Comparison of ENCODE assay signal across 28 cellular contexts in the genomic region with DNA sequence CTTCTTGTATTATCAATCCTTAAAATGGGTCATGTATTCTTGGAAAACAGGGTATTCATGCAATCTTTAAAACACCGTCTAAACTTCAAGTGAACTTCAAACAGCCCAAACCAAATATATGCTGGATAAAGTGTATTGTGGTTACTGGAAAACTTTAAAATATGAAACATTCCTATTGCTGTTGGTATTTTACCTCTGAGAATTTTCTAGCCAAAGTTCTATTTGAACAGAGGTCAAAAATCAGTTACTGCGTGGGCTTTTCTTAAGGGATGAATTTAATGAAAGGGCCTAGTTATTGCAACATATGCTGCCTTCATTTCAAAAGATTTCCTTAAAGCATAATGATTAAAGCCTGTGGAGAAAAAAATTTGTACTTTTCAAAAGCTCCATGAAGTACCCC.
DNase-seq lines count a peak whose midpoint lies in the region; ATAC-seq and TF ChIP-seq lines count a peak whose summit lies in the region.
"Had no signal": no experiment of that assay in that cellular context is flagged by ENCODE, and none has a peak within 500 bp of the region (broad histone marks: within the 10 kb centered on the region; RNA-seq: fewer than 3 reads in every experiment).

No MANE protein-coding gene starts in this region.

- TF ChIP-seq POLR2A in gastroesophageal sphincter (IDR thresholded peaks at IDR 0.05) = no peak

- TF ChIP-seq EP300 in gastroesophageal sphincter (IDR thresholded peaks at IDR 0.05) = no peak

- H3K9me3 ChIP-seq in left ventricle myocardium inferior (replicated peaks) (peaks cover 19% of the 10 kb centered on the region), gastroesophageal sphincter (peaks cover 0 to 9% (median 0%) of the 10 kb centered on the region in 3 donors)
- H3K9me3 ChIP-seq: mucosa of descending colon, stomach had no signal

- intact Hi-C loops in left ventricle myocardium inferior (cut with micrococcal nuclease) = no loop called here

- H4K8ac ChIP-seq in mesendoderm (ENCODE audit: low read depth, low read length) = no peak overlapping the region

- no peak for ATAC-seq in gastroesophageal sphincter
- ATAC-seq: activated CD8-positive, alpha-beta memory T cell treated with anti-CD3 and anti-CD28 coated beads, Interleukin-2, amount 10 ng/mL, durations not matched to agents 7 days and 5 days; CD8-positive, alpha-beta T cell; mucosa of descending colon; WTC11 had no signal

- H3K4ac ChIP-seq in mesendoderm (ENCODE audit: low read depth, low read length) = no peak overlapping the region

- H3K27me3 ChIP-seq in left ventricle myocardium inferior (ENCODE audit: low read depth) (no peaks in the 10 kb centered on the region), gastroesophageal sphincter (no peaks in the 10 kb centered on the region), mesendoderm (ENCODE audit: insufficient read depth, low read length, poor library complexity) (no peaks in the 10 kb centered on the region)
- H3K27me3 ChIP-seq: dorsolateral prefrontal cortex, stomach had no signal

- H3K4me1 ChIP-seq in left ventricle myocardium inferior (no peaks in the 10 kb centered on the region), gastroesophageal sphincter (peaks cover 0 to 22% (median 0%) of the 10 kb centered on the region in 3 donors), mesendoderm (ENCODE audit: control insufficient read depth, low read depth, low read length) (no peaks in the 10 kb centered on the region)
- H3K4me1 ChIP-seq: stomach had no signal

- no peak overlapping the region for H3K23ac ChIP-seq in mesendoderm (ENCODE audit: low read length)

- no peak overlapping the region for H4K5ac ChIP-seq in mesendoderm (ENCODE audit: low read length)

- H2BK120ac ChIP-seq in mesendoderm (ENCODE audit: low read depth, low read length) = no peak overlapping the region

- no peak overlapping the region for H3K4me2 ChIP-seq in mesendoderm (ENCODE audit: low read length)

- H2BK15ac ChIP-seq in mesendoderm (replicated peaks; ENCODE audit: low read depth) = no peak overlapping the region

- 69 to 88% methylated on average over 2 of the region's 2 CpGs for WGBS in gastroesophageal sphincter (ENCODE audit: low coverage in 1 of 2), 2 donors
- WGBS in mesendoderm (ENCODE audit: extremely low coverage, insufficient coverage, low lambda C conversion rate) = no CpG with 5 or more reads among the region's 2 CpGs

- no peak overlapping the region for H3K9ac ChIP-seq in mesendoderm (ENCODE audit: low read length)

- no peaks in the 10 kb centered on the region for H3K79me1 ChIP-seq in mesendoderm (ENCODE audit: low read length)

- H2AK5ac ChIP-seq in mesendoderm (ENCODE audit: low read length) = no peak overlapping the region

- H2BK5ac ChIP-seq in mesendoderm (ENCODE audit: low read length) = no peak overlapping the region

- H3K36me3 ChIP-seq in left ventricle myocardium inferior (no peaks in the 10 kb centered on the region), gastroesophageal sphincter (no peaks in the 10 kb centered on the region), mesendoderm (ENCODE audit: control insufficient read depth, insufficient read depth, low read length) (no peaks in the 10 kb centered on the region)
- H3K36me3 ChIP-seq: stomach had no signal

- peak overlapping the region; percentile 16 for H3K27ac ChIP-seq in left ventricle myocardium inferior (replicated peaks)
- no peak overlapping the region for H3K27ac ChIP-seq in gastroesophageal sphincter
- no peak overlapping the region for H3K27ac ChIP-seq in mesendoderm (ENCODE audit: low read depth, low read length)
- H3K27ac ChIP-seq: dorsolateral prefrontal cortex, RWPE1, stomach had no signal

- no peak overlapping the region for H3K56ac ChIP-seq in mesendoderm (ENCODE audit: low read length)

- DNase-seq in AG10803 (ENCODE audit: low read depth) (peak; percentile 64), GM03348 (ENCODE audit: low spot score) (peak; percentile 41), cardiac fibroblast (ENCODE audit: low read depth in 2 of 2) (peak; percentile 44 to 77), left ventricle myocardium inferior (no peak), T1000 (lab: John Stamatoyannopoulos, UW) (no peak), putamen (ENCODE audit: low spot score) (no peak), mesendoderm (no peak)
- DNase-seq: activated CD4-positive, alpha-beta T cell treated with anti-CD3 and anti-CD28 coated beads, Interleukin-2, amount 50 U/mL, for 1 hour; activated CD8-positive, alpha-beta memory T cell treated with anti-CD3 and anti-CD28 coated beads, Interleukin-2, amount 10 ng/mL, durations not matched to agents 7 days and 5 days; activated naive CD4-positive, alpha-beta T cell treated with anti-CD3 and anti-CD28 coated beads for 36 hours; CD8-positive, alpha-beta T cell; central memory CD4-positive, alpha-beta T cell; DMS153; dorsolateral prefrontal cortex; hippocampal formation; immature natural killer cell; KG1; MM.1S; mucosa of descending colon; NCI-H187 treated with DMSO at 0.1 percent for 48 hours; NCI-H2227 treated with DMSO at 0.1 percent for 48 hours; NCI-H748 treated with DMSO at 0.1 percent for 48 hours; stimulated activated CD8-positive, alpha-beta memory T cell treated with anti-CD3 and anti-CD28 coated beads, Interleukin-4, amount 100 ng/mL, for 48 hours; stomach; trophoblast cell had no signal

- H3K18ac ChIP-seq in mesendoderm (ENCODE audit: low read length) = no peak overlapping the region

- TF ChIP-seq CTCF in AG10803 (conservative IDR thresholded peaks at IDR 0.05; ENCODE audit: low read length) (no peak), cardiac fibroblast (IDR thresholded peaks at IDR 0.05; ENCODE audit: low read depth, low read length) (no peak), left ventricle myocardium inferior (IDR thresholded peaks at IDR 0.05; ENCODE audit: borderline replicate concordance) (no peak), gastroesophageal sphincter (IDR thresholded peaks at IDR 0.05) (no peak)

- no peaks in the 10 kb centered on the region for H3K79me2 ChIP-seq in mesendoderm (ENCODE audit: control insufficient read depth, insufficient read depth, low read length)

- H3K4me3 ChIP-seq in AG10803 (ENCODE audit: low read length) (no peak overlapping the region), cardiac fibroblast (replicated peaks in 1 of 2; ENCODE audit: low read depth in 2 of 2, low read length in 2 of 2) (no peak overlapping the region), left ventricle myocardium inferior (no peak overlapping the region), gastroesophageal sphincter (no peak overlapping the region), mesendoderm (ENCODE audit: low read length) (no peak overlapping the region)
- H3K4me3 ChIP-seq: dorsolateral prefrontal cortex, mucosa of descending colon, stomach had no signal

Comparison
In these comparisons a context has a peak if more than half of its experiments do, and no peak if none do; other contexts are left out.
1. DNase-seq: peak in AG10803 (single experiment), GM03348 (single experiment) and cardiac fibroblast (2 of 2); none in left ventricle myocardium inferior (single experiment), T1000 (single experiment), putamen (single experiment) and mesendoderm (single experiment).